In genomic region chr4:40577588-40578253, GRCh38 we compare ENCODE assay signal across 10 cellular contexts. TPM values are rescaled to one million over a fixed set of nuclear protein-coding genes. Genes with fewer than 3 reads are reported as not detected.
A peak's percentile ranks its signal among the peaks of the same experiment; 100 is the strongest.
DNase-seq lines count a peak whose midpoint lies in the region; ATAC-seq and TF ChIP-seq lines count a peak whose summit lies in the region.
"Had no signal": no experiment of that assay in that cellular context is flagged by ENCODE, and none has a peak within 500 bp of the region (broad histone marks: within the 10 kb centered on the region; RNA-seq: fewer than 3 reads in every experiment).

No MANE protein-coding gene starts in this region.

- H3K9me3 ChIP-seq in HCT116 (ENCODE audit: control insufficient read depth in 1 of 2, insufficient read depth in 1 of 2, low read depth in 1 of 2, low read length in 2 of 2) (no peaks in the 10 kb centered on the region), WERI-Rb-1 (ENCODE audit: severe bottlenecking) (no peaks in the 10 kb centered on the region), right atrium auricular region (no peaks in the 10 kb centered on the region)

- POLR2A ChIA-PET in HCT116 (lab: Charles Lee): no interaction called here

- no peak overlapping the region for H2AFZ ChIP-seq in HCT116 (ENCODE audit: low read depth, low read length, poor library complexity, severe bottlenecking)

- RAD21 ChIA-PET in HCT116 (lab: Charles Lee; ENCODE audit: low non-redundant PET in 1 of 2, low total read pairs in 2 of 2, uncharacterized antibody in 2 of 2, unreplicated experiment in 2 of 2): no interaction called here

- H3K27me3 ChIP-seq in HCT116 (ENCODE audit: insufficient read depth, low read length) (no peaks in the 10 kb centered on the region), WERI-Rb-1 (ENCODE audit: insufficient read depth, low read depth, severe bottlenecking) (no peaks in the 10 kb centered on the region), right atrium auricular region (no peaks in the 10 kb centered on the region)

- H3K9me2 ChIP-seq in HCT116 (ENCODE audit: insufficient read depth): no peaks in the 10 kb centered on the region

- peaks cover 11 to 24% of the 10 kb centered on the region in 2 experiments for H3K4me1 ChIP-seq in HCT116 (ENCODE audit: control insufficient read depth in 1 of 2, insufficient read depth in 2 of 2, low read length in 2 of 2)
- peaks cover 0 to 16% of the 10 kb centered on the region in 2 donors for H3K4me1 ChIP-seq in right atrium auricular region

- peak overlapping the region; percentile 73 for H3K4me2 ChIP-seq in HCT116 (ENCODE audit: low read length)

- H3K79me2 ChIP-seq in HCT116 (ENCODE audit: insufficient read depth, low read length): no peaks in the 10 kb centered on the region

- peak overlapping the region; percentile 50 for H3K9ac ChIP-seq in HCT116 (ENCODE audit: low read length)

- DNase-seq in HCT116 (ENCODE audit: low read depth, low spot score): no peak
- DNase-seq in WERI-Rb-1: no peak
- no peak for DNase-seq in right atrium auricular region (ENCODE audit: low spot score)
- DNase-seq in C1 segment of cervical spinal cord (lab: John Stamatoyannopoulos, UW): no peak
- no peak for DNase-seq in NCI-H2029 (lab: John Stamatoyannopoulos, UW)
- DNase-seq: NCI-H1417 treated with DMSO at 0.1 percent for 48 hours had no signal

- ATAC-seq in HCT116 (no peak), HG02981 (IDR thresholded peaks at IDR 0.05; ENCODE audit: unreplicated experiment) (no peak), HG03378 (IDR thresholded peaks at IDR 0.05; ENCODE audit: unreplicated experiment) (no peak)

- CTCF ChIA-PET in HCT116 (lab: Charles Lee): interaction anchor here (0.7 kb wide), 1 partner anchor 422 kb away, joined by 3 read pairs; no protein-coding TSS in a partner anchor

- TF ChIP-seq CTCF in HCT116 (IDR thresholded peaks at IDR 0.05 in 2 of 3, conservative IDR thresholded peaks at IDR 0.05 in 1 of 3; ENCODE audit: borderline replicate concordance in 1 of 3, insufficient read depth in 1 of 3, low read depth in 2 of 3, low read length in 2 of 3) (no peak), WERI-Rb-1 (IDR thresholded peaks at IDR 0.05; ENCODE audit: low read depth, low read length) (no peak), right atrium auricular region (IDR thresholded peaks at IDR 0.05) (no peak)

- H4K20me1 ChIP-seq in HCT116 (ENCODE audit: insufficient read depth): no peaks in the 10 kb centered on the region

- BruUV-seq in HCT116 (replicated peaks; lab: Mats Ljungman, UMichigan): no TSS peak

- TF ChIP-seq POLR2A in HCT116 (IDR thresholded peaks at IDR 0.05; ENCODE audit: borderline replicate concordance, extremely low read depth, insufficient read depth, insufficient read length): no peak

- TF ChIP-seq RAD21 in HCT116 (IDR thresholded peaks at IDR 0.05; ENCODE audit: low read depth): no peak

- H3K36me3 ChIP-seq in HCT116 (ENCODE audit: control insufficient read depth in 1 of 2, insufficient read depth in 2 of 2, low read length in 2 of 2): no peaks in the 10 kb centered on the region
- H3K36me3 ChIP-seq in WERI-Rb-1: no peaks in the 10 kb centered on the region
- H3K36me3 ChIP-seq in right atrium auricular region: no peaks in the 10 kb centered on the region

- 0 out of 4 replicates have a peak overlapping the region, but pooled peaks of 1 of the 2 experiments have one; percentile 13 for H3K4me3 ChIP-seq in HCT116 (replicated peaks in 1 of 2; ENCODE audit: low read depth in 1 of 2, low read length in 2 of 2)
- no peak overlapping the region for H3K4me3 ChIP-seq in WERI-Rb-1 (ENCODE audit: low read depth, low read length)
- H3K4me3 ChIP-seq in right atrium auricular region: no peak overlapping the region
- H3K4me3 ChIP-seq in skin epidermis: no peak overlapping the region
- H3K4me3 ChIP-seq: lung had no signal

- H3K27ac ChIP-seq in HCT116 (ENCODE audit: low read depth, low read length): peak overlapping the region; percentile 17; the same call in 1 of the 2 replicates
- H3K27ac ChIP-seq in WERI-Rb-1: peak overlapping the region; percentile 27
- peak overlapping the region; percentile 40 to 60 for H3K27ac ChIP-seq in right atrium auricular region
- H3K27ac ChIP-seq in skin epidermis: peak overlapping the region in 19 of 21 experiments; percentile 30 to 81 (median 70)

- intact Hi-C loops in HCT116 (cut with micrococcal nuclease): no loop called here

TF ChIP-seq in HCT116, 20 proteins besides CTCF, POLR2A, EP300 and RAD21:
- TF ChIP-seq MAX (IDR thresholded peaks at IDR 0.05) (no peak), JUND (IDR thresholded peaks at IDR 0.05) (no peak), SP1 (IDR thresholded peaks at IDR 0.05; ENCODE audit: low read depth) (no peak), EZH2phosphoT487 (IDR thresholded peaks at IDR 0.05; ENCODE audit: borderline replicate concordance) (no peak), EGR1 (IDR thresholded peaks at IDR 0.05; ENCODE audit: low read depth) (no peak), TCF7L2 (IDR thresholded peaks at IDR 0.05; ENCODE audit: borderline replicate concordance, extremely low read depth, insufficient read depth, insufficient read length) (no peak), ZNF274 (IDR thresholded peaks at IDR 0.05; ENCODE audit: low read depth, low read length) (no peak), FOSL1 (IDR thresholded peaks at IDR 0.05; ENCODE audit: low read depth) (no peak), ATF3 (IDR thresholded peaks at IDR 0.05) (no peak), SIN3A (IDR thresholded peaks at IDR 0.05; ENCODE audit: low read depth) (no peak), CBX3 (IDR thresholded peaks at IDR 0.05; ENCODE audit: low read depth) (no peak), ZFX (IDR thresholded peaks at IDR 0.05) (no peak), REST (IDR thresholded peaks at IDR 0.05; ENCODE audit: low read depth) (no peak), EZH2 (IDR thresholded peaks at IDR 0.05) (no peak), ZBTB33 (IDR thresholded peaks at IDR 0.05; ENCODE audit: extremely low read depth, insufficient replicate concordance, low read length) (no peak)

RNA-seq across cellular contexts. Expression of gene RBM47, which starts 51.9 kb away (rescaled TPM):
- total RNA-seq in HCT116 (2021; ENCODE audit: unreplicated experiment): 22.2 TPM
- polyA plus RNA-seq in HCT116 (2012): 10.4 and 14.2 TPM in 2 replicates
- total RNA-seq in right atrium auricular region: 10 to 100 TPM in 1 of 2 donors, 1 to 10 TPM in 1; 4.4 to 13.7 TPM

Comparison
In these comparisons a context has a peak if more than half of its experiments do, and no peak if none do; other contexts are left out.
1. H3K27ac ChIP-seq: peak in every context shown above with its lines; median percentile 70 in skin epidermis; 50 in right atrium auricular region; 27 in WERI-Rb-1; 17 in HCT116.